Comparison of ENCODE assay signal across 21 cellular contexts in genomic region chr9:94981661-94982060, GRCh38.
"Had no signal": no experiment of that assay in that cellular context is flagged by ENCODE, and none has a peak within 500 bp of the region (broad histone marks: within the 10 kb centered on the region; RNA-seq: fewer than 3 reads in every experiment).

No MANE protein-coding gene starts in this region.

- H3K9me3 Mint-ChIP-seq: activated naive CD4-positive, alpha-beta T cell treated with anti-CD3 and anti-CD28 coated beads for 36 hours; activated T-cell treated with anti-CD3 and anti-CD28 coated beads, Interleukin-2, amount 50 U/mL, for 4 hours; natural killer cell; stimulated activated naive CD8-positive, alpha-beta T cell treated with anti-CD3 and anti-CD28 coated beads, Interleukin-15, amount 100 ng/mL, for 72 hours had no signal

- H3K9me3 ChIP-seq: ascending aorta, esophagus muscularis mucosa, gastroesophageal sphincter, heart left ventricle, left ventricle myocardium inferior, prostate gland, right atrium auricular region, upper lobe of left lung had no signal

- H3K27ac ChIP-seq: ascending aorta, esophagus muscularis mucosa, gastroesophageal sphincter, heart left ventricle, left ventricle myocardium inferior, prostate gland, right atrium auricular region, upper lobe of left lung had no signal

- H3K27me3 ChIP-seq: ascending aorta, esophagus muscularis mucosa, gastroesophageal sphincter, heart left ventricle, right atrium auricular region, upper lobe of left lung had no signal

- H3K36me3 ChIP-seq: heart left ventricle, left ventricle myocardium inferior, prostate gland, right atrium auricular region, upper lobe of left lung had no signal

- H3K4me3 ChIP-seq: ascending aorta, esophagus muscularis mucosa, gastroesophageal sphincter, heart left ventricle, left ventricle myocardium inferior, prostate gland, right atrium auricular region, skin epidermis, upper lobe of left lung had no signal

- DNase-seq: activated CD4-positive, alpha-beta T cell treated with anti-CD3 and anti-CD28 coated beads, Interleukin-2, amount 50 U/mL, for 1 hour; activated CD4-positive, CD25-positive, alpha-beta regulatory T cell treated with anti-CD3 and anti-CD28 coated beads, Interleukin-2, amount 50 U/mL, for 72 hours; activated CD8-positive, alpha-beta memory T cell treated with anti-CD3 and anti-CD28 coated beads, Interleukin-2, amount 50 U/mL, for 4 hours; activated naive CD4-positive, alpha-beta T cell treated with anti-CD3 and anti-CD28 coated beads for 36 hours; activated T-cell treated with anti-CD3 and anti-CD28 coated beads, Interleukin-2, amount 50 U/mL, for 4 hours; cerebellar nuclear complex; effector CD8-positive, alpha-beta T cell; heart left ventricle; kidney glomerular epithelial cell; left ventricle myocardium inferior; natural killer cell; occipital lobe; stimulated activated CD4-positive, alpha-beta T cell treated with anti-CD3 and anti-CD28 coated beads, Interleukin-2, amount 100 ng/mL, for 48 hours; stimulated activated naive CD8-positive, alpha-beta T cell treated with anti-CD3 and anti-CD28 coated beads, Interleukin-15, amount 100 ng/mL, for 72 hours; upper lobe of left lung had no signal

- H3K27ac Mint-ChIP-seq: activated naive CD4-positive, alpha-beta T cell treated with anti-CD3 and anti-CD28 coated beads for 36 hours; natural killer cell; stimulated activated naive CD8-positive, alpha-beta T cell treated with anti-CD3 and anti-CD28 coated beads, Interleukin-15, amount 100 ng/mL, for 72 hours had no signal

- ATAC-seq: activated T-cell treated with anti-CD3 and anti-CD28 coated beads, Interleukin-2, amount 50 U/mL, for 4 hours; gastroesophageal sphincter; heart left ventricle; natural killer cell; stimulated activated naive CD8-positive, alpha-beta T cell treated with anti-CD3 and anti-CD28 coated beads, Interleukin-15, amount 100 ng/mL, for 72 hours had no signal

- H3K4me3 Mint-ChIP-seq: activated naive CD4-positive, alpha-beta T cell treated with anti-CD3 and anti-CD28 coated beads for 36 hours; activated T-cell treated with anti-CD3 and anti-CD28 coated beads, Interleukin-2, amount 50 U/mL, for 4 hours; natural killer cell; stimulated activated naive CD8-positive, alpha-beta T cell treated with anti-CD3 and anti-CD28 coated beads, Interleukin-15, amount 100 ng/mL, for 72 hours had no signal

- H3K36me3 Mint-ChIP-seq: natural killer cell had no signal

- H3K4me1 ChIP-seq: ascending aorta, esophagus muscularis mucosa, gastroesophageal sphincter, left ventricle myocardium inferior, prostate gland, right atrium auricular region, upper lobe of left lung had no signal

- H3K27me3 Mint-ChIP-seq: stimulated activated naive CD8-positive, alpha-beta T cell treated with anti-CD3 and anti-CD28 coated beads, Interleukin-15, amount 100 ng/mL, for 72 hours had no signal
